Comparison of ENCODE assay signal across 11 cellular contexts in genomic region chr1:87451229-87451900, GRCh38.
DNase-seq lines count a peak whose midpoint lies in the region; ATAC-seq and TF ChIP-seq lines count a peak whose summit lies in the region.
"Had no signal": no experiment of that assay in that cellular context is flagged by ENCODE, and none has a peak within 500 bp of the region (broad histone marks: within the 10 kb centered on the region; RNA-seq: fewer than 3 reads in every experiment).

No MANE protein-coding gene starts in this region.

- H3K4me1 Mint-ChIP-seq in activated naive CD8-positive, alpha-beta T cell treated with anti-CD3 and anti-CD28 coated beads, Interleukin-2, amount 50 U/mL, for 24 hours: peaks cover 26% of the 10 kb centered on the region
- H3K4me1 Mint-ChIP-seq in activated naive CD8-positive, alpha-beta T cell treated with anti-CD3 and anti-CD28 coated beads for 36 hours: no peaks in the 10 kb centered on the region

- no TSS peak for BruUV-seq in Panc1 (replicated peaks; lab: Mats Ljungman, UMichigan)

- peak; percentile 61 for ATAC-seq in activated naive CD8-positive, alpha-beta T cell treated with anti-CD3 and anti-CD28 coated beads, Interleukin-2, amount 50 U/mL, for 24 hours
- ATAC-seq in Panc1 (no peak), GM19328 (IDR thresholded peaks at IDR 0.05; ENCODE audit: unreplicated experiment) (no peak)

- no peak for DNase-seq in activated naive CD8-positive, alpha-beta T cell treated with anti-CD3 and anti-CD28 coated beads, Interleukin-2, amount 50 U/mL, for 24 hours
- no peak for DNase-seq in activated naive CD8-positive, alpha-beta T cell treated with anti-CD3 and anti-CD28 coated beads for 36 hours
- no peak for DNase-seq in Panc1 (ENCODE audit: low read depth, low spot score)
- peak; percentile 25 for DNase-seq in fibroblast of pulmonary artery (ENCODE audit: low read depth)
- DNase-seq in stromal cell of bone marrow (ENCODE audit: low read depth): peak; percentile 91
- DNase-seq in dorsolateral prefrontal cortex: no peak
- no peak for DNase-seq in NCI-H2196 treated with DMSO at 0.1 percent for 48 hours (lab: John Stamatoyannopoulos, UW; ENCODE audit: unreplicated experiment)
- DNase-seq: hippocampal formation, NCI-H2029, substantia nigra had no signal

- no peaks in the 10 kb centered on the region for H3K4me1 ChIP-seq in Panc1 (ENCODE audit: control insufficient read depth, insufficient read depth, low read length)

- CTCF ChIA-PET in Panc1 (lab: Charles Lee): no interaction called here

- in situ Hi-C loops in Panc1 (cut with HindIII; ENCODE audit: low pct_unique_long_range_greater_than_20kb, low sequenced_read_pairs): no loop called here

- H3K27ac ChIP-seq in Panc1 (ENCODE audit: low read length) (no peak overlapping the region), dorsolateral prefrontal cortex (no peak overlapping the region)

- H3K27me3 ChIP-seq in Panc1 (ENCODE audit: control insufficient read depth, insufficient read depth, low read length) (no peaks in the 10 kb centered on the region), dorsolateral prefrontal cortex (no peaks in the 10 kb centered on the region)

- H3K27ac Mint-ChIP-seq in activated naive CD8-positive, alpha-beta T cell treated with anti-CD3 and anti-CD28 coated beads, Interleukin-2, amount 50 U/mL, for 24 hours: no peak overlapping the region
- no peak overlapping the region for H3K27ac Mint-ChIP-seq in activated naive CD8-positive, alpha-beta T cell treated with anti-CD3 and anti-CD28 coated beads for 36 hours

- no peak overlapping the region for H3K4me3 Mint-ChIP-seq in activated naive CD8-positive, alpha-beta T cell treated with anti-CD3 and anti-CD28 coated beads, Interleukin-2, amount 50 U/mL, for 24 hours
- no peak overlapping the region for H3K4me3 Mint-ChIP-seq in activated naive CD8-positive, alpha-beta T cell treated with anti-CD3 and anti-CD28 coated beads for 36 hours

- peak; percentile 8; the same call in 1 of the 2 replicates for TF ChIP-seq CTCF in Panc1 (IDR thresholded peaks at IDR 0.05)
- no peak for TF ChIP-seq CTCF in fibroblast of pulmonary artery (IDR thresholded peaks at IDR 0.05; ENCODE audit: low read length, missing control alignments)
- no peak for TF ChIP-seq CTCF in dorsolateral prefrontal cortex (IDR thresholded peaks at IDR 0.05 in 54 of 56, conservative IDR thresholded peaks at IDR 0.05 in 2 of 56; ENCODE audit: low read depth in 1 of 56, partially characterized antibody in 56 of 56)

- H3K36me3 ChIP-seq in Panc1 (ENCODE audit: control insufficient read depth, insufficient read depth, low read length): no peaks in the 10 kb centered on the region

- intact Hi-C loops in Panc1 (cut with micrococcal nuclease; ENCODE audit: unreplicated experiment): no loop called here
- intact Hi-C loops in dorsolateral prefrontal cortex (cut with DNase I): no loop called here

- no peaks in the 10 kb centered on the region for H3K27me3 Mint-ChIP-seq in activated naive CD8-positive, alpha-beta T cell treated with anti-CD3 and anti-CD28 coated beads, Interleukin-2, amount 50 U/mL, for 24 hours
- H3K27me3 Mint-ChIP-seq in activated naive CD8-positive, alpha-beta T cell treated with anti-CD3 and anti-CD28 coated beads for 36 hours: no peaks in the 10 kb centered on the region

- no peaks in the 10 kb centered on the region; the same call in 1 of the 2 replicates for H3K9me3 ChIP-seq in Panc1 (ENCODE audit: control insufficient read depth, insufficient read depth, low read depth, low read length)

- H3K9me3 Mint-ChIP-seq in activated naive CD8-positive, alpha-beta T cell treated with anti-CD3 and anti-CD28 coated beads, Interleukin-2, amount 50 U/mL, for 24 hours: peaks cover 4% of the 10 kb centered on the region
- H3K9me3 Mint-ChIP-seq in activated naive CD8-positive, alpha-beta T cell treated with anti-CD3 and anti-CD28 coated beads for 36 hours: peaks cover 2% of the 10 kb centered on the region

- no peaks in the 10 kb centered on the region for H3K36me3 Mint-ChIP-seq in activated naive CD8-positive, alpha-beta T cell treated with anti-CD3 and anti-CD28 coated beads, Interleukin-2, amount 50 U/mL, for 24 hours (ENCODE audit: low read depth)
- no peaks in the 10 kb centered on the region for H3K36me3 Mint-ChIP-seq in activated naive CD8-positive, alpha-beta T cell treated with anti-CD3 and anti-CD28 coated beads for 36 hours

- H3K4me3 ChIP-seq in Panc1 (ENCODE audit: low read depth in 2 of 2, low read length in 2 of 2) (no peak overlapping the region), fibroblast of pulmonary artery (replicated peaks; ENCODE audit: low read depth, low read length) (no peak overlapping the region), dorsolateral prefrontal cortex (no peak overlapping the region)

- POLR2A ChIA-PET in Panc1 (lab: Charles Lee): no interaction called here

Comparison
In these comparisons a context has a peak if more than half of its experiments do, and no peak if none do; other contexts are left out.
1. DNase-seq: peak in fibroblast of pulmonary artery (single experiment) and stromal cell of bone marrow (single experiment); none in activated naive CD8-positive, alpha-beta T cell treated with anti-CD3 and anti-CD28 coated beads, Interleukin-2, amount 50 U/mL, for 24 hours (single experiment), activated naive CD8-positive, alpha-beta T cell treated with anti-CD3 and anti-CD28 coated beads for 36 hours (single experiment), Panc1 (single experiment), dorsolateral prefrontal cortex (0 of 10) and NCI-H2196 treated with DMSO at 0.1 percent for 48 hours (single experiment).